8 cellular contexts compared by ENCODE assay signal in the genomic region with DNA sequence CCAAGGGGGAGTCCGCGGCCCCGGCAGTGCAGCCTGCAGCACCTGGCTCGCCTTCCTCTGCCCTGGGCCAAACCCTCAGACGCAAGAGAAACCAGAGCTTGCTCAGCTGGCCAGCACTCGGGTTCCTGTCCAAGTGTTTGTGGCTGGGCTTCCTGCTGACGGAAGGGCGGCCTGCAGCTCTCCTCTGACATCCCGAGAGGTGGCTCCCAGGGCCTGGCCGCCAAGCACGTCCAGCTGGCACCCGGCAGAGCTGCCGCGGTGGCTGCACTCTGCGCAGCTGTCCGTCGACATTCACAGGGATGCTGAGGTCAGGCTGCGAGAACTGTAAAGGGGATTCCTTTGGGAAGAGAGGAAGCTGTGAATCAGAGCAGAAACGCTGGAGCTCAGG.
DNase-seq lines count a peak whose midpoint lies in the region; ATAC-seq and TF ChIP-seq lines count a peak whose summit lies in the region.

No MANE protein-coding gene starts in this region.

- no peaks in the 10 kb centered on the region for H3K36me3 Mint-ChIP-seq in natural killer cell
- H3K36me3 Mint-ChIP-seq in activated T-cell treated with anti-CD3 and anti-CD28 coated beads, Interleukin-2, amount 50 U/mL, for 72 hours (ENCODE audit: insufficient read depth in 2 of 2) = no peaks in the 10 kb centered on the region
- no peaks in the 10 kb centered on the region for H3K36me3 Mint-ChIP-seq in activated CD8-positive, alpha-beta T cell treated with anti-CD3 and anti-CD28 coated beads for 36 hours (ENCODE audit: low read depth)

- POLR2A ChIA-PET in activated CD8-positive, alpha-beta T cell treated with anti-CD3 and anti-CD28 coated beads for 36 hours (lab: Charles Lee) = interaction anchor here (0.6 kb wide), 1 partner anchor 10 kb away, joined by 3 read pairs; no protein-coding TSS in a partner anchor

- H3K9me3 Mint-ChIP-seq in natural killer cell = no peaks in the 10 kb centered on the region
- no peaks in the 10 kb centered on the region for H3K9me3 Mint-ChIP-seq in activated T-cell treated with anti-CD3 and anti-CD28 coated beads, Interleukin-2, amount 50 U/mL, for 72 hours
- H3K9me3 Mint-ChIP-seq in activated CD8-positive, alpha-beta T cell treated with anti-CD3 and anti-CD28 coated beads for 36 hours = no peaks in the 10 kb centered on the region

- TF ChIP-seq CTCF in natural killer cell (IDR thresholded peaks at IDR 0.05) = no peak
- no peak for TF ChIP-seq CTCF in activated CD8-positive, alpha-beta T cell treated with anti-CD3 and anti-CD28 coated beads for 36 hours (IDR thresholded peaks at IDR 0.05)

- intact Hi-C loops in natural killer cell (cut with micrococcal nuclease) = no loop called here
- intact Hi-C loops in activated CD8-positive, alpha-beta T cell treated with anti-CD3 and anti-CD28 coated beads for 36 hours (cut with micrococcal nuclease) = no loop called here

- peak overlapping the region; percentile 69 for H3K4me3 Mint-ChIP-seq in natural killer cell
- H3K4me3 Mint-ChIP-seq in activated T-cell treated with anti-CD3 and anti-CD28 coated beads, Interleukin-2, amount 50 U/mL, for 72 hours = no peak overlapping the region
- H3K4me3 Mint-ChIP-seq in activated CD8-positive, alpha-beta T cell treated with anti-CD3 and anti-CD28 coated beads for 36 hours = no peak overlapping the region

- peaks cover 33 to 35% of the 10 kb centered on the region in 2 donors for H3K4me1 Mint-ChIP-seq in natural killer cell
- no peaks in the 10 kb centered on the region for H3K4me1 Mint-ChIP-seq in activated T-cell treated with anti-CD3 and anti-CD28 coated beads, Interleukin-2, amount 50 U/mL, for 72 hours (ENCODE audit: low read depth)
- peaks cover 2% of the 10 kb centered on the region for H3K4me1 Mint-ChIP-seq in activated CD8-positive, alpha-beta T cell treated with anti-CD3 and anti-CD28 coated beads for 36 hours (ENCODE audit: low read depth)

- ATAC-seq in natural killer cell = peak in 2 of 3 donors; percentile 33 to 57
- no peak for ATAC-seq in activated T-cell treated with anti-CD3 and anti-CD28 coated beads, Interleukin-2, amount 50 U/mL, for 72 hours (replicated peaks in 1 of 2)
- ATAC-seq in activated CD8-positive, alpha-beta T cell treated with anti-CD3 and anti-CD28 coated beads for 36 hours = no peak

- peaks cover 0 to 7% of the 10 kb centered on the region in 2 donors for H3K27me3 Mint-ChIP-seq in natural killer cell (ENCODE audit: low read depth in 2 of 2)
- H3K27me3 Mint-ChIP-seq in activated T-cell treated with anti-CD3 and anti-CD28 coated beads, Interleukin-2, amount 50 U/mL, for 72 hours (ENCODE audit: low read depth) = peaks cover 7% of the 10 kb centered on the region
- H3K27me3 Mint-ChIP-seq in activated CD8-positive, alpha-beta T cell treated with anti-CD3 and anti-CD28 coated beads for 36 hours = peaks cover 6% of the 10 kb centered on the region

- DNase-seq in AG20443 (ENCODE audit: low spot score) (peak; percentile 93), NCI-H510A (lab: John Stamatoyannopoulos, UW) (peak; percentile 50), epidermal melanocyte (ENCODE audit: insufficient read length, low spot score) (peak; percentile 71), natural killer cell (no peak), NCI-H1436 (lab: John Stamatoyannopoulos, UW) (no peak), NOMO-1 treated with DMSO at 0.1 percent for 48 hours (lab: John Stamatoyannopoulos, UW; ENCODE audit: unreplicated experiment) (no peak)
- DNase-seq in activated T-cell treated with anti-CD3 and anti-CD28 coated beads, Interleukin-2, amount 50 U/mL, for 72 hours = no peak
- DNase-seq in activated CD8-positive, alpha-beta T cell treated with anti-CD3 and anti-CD28 coated beads for 36 hours = no peak

- CTCF ChIA-PET in activated CD8-positive, alpha-beta T cell treated with anti-CD3 and anti-CD28 coated beads for 36 hours (lab: Charles Lee) = no interaction called here

- H3K27ac Mint-ChIP-seq in natural killer cell = peak overlapping the region in 1 of 2 donors; percentile 40
- H3K27ac Mint-ChIP-seq in activated T-cell treated with anti-CD3 and anti-CD28 coated beads, Interleukin-2, amount 50 U/mL, for 72 hours = no peak overlapping the region
- no peak overlapping the region for H3K27ac Mint-ChIP-seq in activated CD8-positive, alpha-beta T cell treated with anti-CD3 and anti-CD28 coated beads for 36 hours

Comparison
In these comparisons a context has a peak if more than half of its experiments do, and no peak if none do; other contexts are left out.
1. DNase-seq: peak in AG20443 (single experiment), NCI-H510A (single experiment) and epidermal melanocyte (single experiment); none in natural killer cell (single experiment), activated T-cell treated with anti-CD3 and anti-CD28 coated beads, Interleukin-2, amount 50 U/mL, for 72 hours (0 of 2), NCI-H1436 (single experiment), NOMO-1 treated with DMSO at 0.1 percent for 48 hours (single experiment) and activated CD8-positive, alpha-beta T cell treated with anti-CD3 and anti-CD28 coated beads for 36 hours (single experiment).
2. ATAC-seq: peak in natural killer cell (2 of 3); none in activated T-cell treated with anti-CD3 and anti-CD28 coated beads, Interleukin-2, amount 50 U/mL, for 72 hours (0 of 2) and activated CD8-positive, alpha-beta T cell treated with anti-CD3 and anti-CD28 coated beads for 36 hours (single experiment).